Comparison of ENCODE assay signal across 17 cellular contexts in the genomic region with DNA sequence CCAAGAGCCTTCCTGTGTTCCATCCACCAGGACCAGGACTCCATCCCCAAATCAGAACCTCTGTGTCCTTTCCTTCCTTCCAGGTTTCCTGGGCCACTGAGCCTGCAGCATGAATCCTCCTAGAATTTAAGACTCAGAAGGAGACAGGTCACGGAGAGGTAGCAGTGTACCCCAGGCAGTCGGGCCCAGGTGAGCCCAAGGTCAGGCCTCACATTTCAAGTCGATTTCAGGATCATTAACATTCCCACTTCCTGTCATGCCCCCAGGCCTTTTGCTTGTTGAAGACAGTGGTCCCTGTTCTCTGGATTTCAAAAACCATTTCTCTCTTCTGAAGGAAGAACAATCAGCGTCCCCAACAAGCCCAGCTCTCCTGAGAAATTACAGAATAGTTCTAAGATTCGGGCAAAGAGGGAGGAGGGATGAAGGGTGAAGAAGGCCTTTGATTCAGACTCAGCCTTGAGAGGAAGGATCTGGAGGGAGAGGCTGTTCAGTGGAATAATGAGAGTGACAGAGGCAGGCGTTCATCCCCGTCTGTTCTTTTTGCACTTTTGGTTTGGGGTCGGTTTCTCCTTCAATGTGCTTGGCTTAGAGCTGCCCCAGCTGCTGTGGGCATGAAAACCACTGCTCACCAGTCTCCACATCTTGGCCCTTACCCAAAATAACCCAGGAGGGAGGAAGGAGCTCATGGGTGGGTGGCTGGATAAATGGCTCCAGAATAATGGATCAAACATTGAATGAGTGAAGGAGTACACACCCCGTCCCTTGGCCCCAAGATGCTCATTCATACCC.
"Had no signal": no experiment of that assay in that cellular context is flagged by ENCODE, and none has a peak within 500 bp of the region (broad histone marks: within the 10 kb centered on the region; RNA-seq: fewer than 3 reads in every experiment).

No MANE protein-coding gene starts in this region.

- H3K79me2 ChIP-seq: hepatocyte had no signal

- H3K36me3 Mint-ChIP-seq: natural killer cell treated with Interleukin-12 subunit alpha and Interleukin-12 subunit beta and Interleukin-15 and Interleukin-18, amount 100 ng/mL, for 72 hours had no signal

- H3K27me3 ChIP-seq: hepatocyte, right atrium auricular region, sigmoid colon, stomach had no signal

- H2AFZ ChIP-seq: hepatocyte had no signal

- DNase-seq: effector CD4-positive, alpha-beta T cell; foreskin melanocyte; head of caudate nucleus; left colon; mucosa of descending colon; sigmoid colon; small intestine; stimulated activated CD4-positive, alpha-beta T cell treated with anti-CD3 and anti-CD28 coated beads, Interleukin-12 subunit alpha, Interleukin-12 subunit beta, amount 100 ng/mL, for 4 hours; stimulated activated naive CD4-positive, alpha-beta T cell; stomach; substantia nigra; trophoblast cell had no signal

- H3K4me2 ChIP-seq: hepatocyte had no signal

- H3K4me1 ChIP-seq: stomach had no signal

- H3K9me3 ChIP-seq: mucosa of descending colon, right atrium auricular region, sigmoid colon, stomach, thoracic aorta had no signal

- H3K27ac Mint-ChIP-seq: natural killer cell treated with Interleukin-12 subunit alpha and Interleukin-12 subunit beta and Interleukin-15 and Interleukin-18, amount 100 ng/mL, for 72 hours had no signal

- H3K9me3 Mint-ChIP-seq: natural killer cell treated with Interleukin-12 subunit alpha and Interleukin-12 subunit beta and Interleukin-15 and Interleukin-18, amount 100 ng/mL, for 72 hours had no signal

- ATAC-seq: left colon; mucosa of descending colon; natural killer cell treated with Interleukin-12 subunit alpha and Interleukin-12 subunit beta and Interleukin-15 and Interleukin-18, amount 100 ng/mL, for 72 hours had no signal

- H3K4me3 ChIP-seq: coronary artery, hepatocyte, mucosa of descending colon, right atrium auricular region, sigmoid colon, stomach, thoracic aorta had no signal

- H3K27ac ChIP-seq: coronary artery, hepatocyte, right atrium auricular region, sigmoid colon, stomach, thoracic aorta had no signal

- H3K4me3 Mint-ChIP-seq: natural killer cell treated with Interleukin-12 subunit alpha and Interleukin-12 subunit beta and Interleukin-15 and Interleukin-18, amount 100 ng/mL, for 72 hours had no signal
